Comparison of ENCODE assay signal across 1 cellular context in the genomic region with DNA sequence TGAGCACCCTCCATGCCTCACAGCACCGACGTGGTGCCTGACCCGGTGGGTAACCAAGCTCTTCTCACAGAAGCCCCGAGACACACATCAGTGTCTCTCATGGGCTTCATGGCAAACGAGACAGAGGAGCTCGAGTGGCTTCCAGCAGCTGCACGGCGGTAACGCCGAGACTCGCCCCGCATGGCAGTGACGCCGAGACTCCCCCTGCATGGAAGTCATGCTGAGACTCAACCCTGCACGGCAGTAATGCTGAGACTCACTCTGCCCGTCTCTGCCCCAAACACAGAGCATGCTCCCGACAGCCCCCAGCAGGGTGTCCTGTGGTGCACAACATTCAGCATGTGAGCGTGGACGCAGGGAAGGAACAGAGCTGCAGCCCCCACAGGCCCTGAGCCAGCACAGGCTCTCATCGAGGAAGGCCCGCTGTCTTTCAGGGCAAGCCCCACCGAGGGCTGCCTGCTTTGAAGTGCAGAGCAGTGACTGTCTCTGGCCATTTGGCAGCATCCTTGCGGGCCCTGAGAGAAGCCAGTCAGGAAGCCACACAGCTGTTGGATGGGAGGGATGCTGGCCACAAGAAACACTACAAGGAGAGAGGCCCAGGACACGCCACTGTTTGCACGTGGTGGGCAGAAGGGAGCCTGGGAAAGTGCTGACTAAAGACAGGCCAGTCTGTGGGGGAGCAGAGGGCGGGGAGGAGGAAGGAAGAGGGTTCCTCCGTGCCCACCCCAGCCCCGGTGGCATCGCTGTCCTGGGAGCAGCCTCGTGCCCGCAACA.
TF ChIP-seq lines count a peak whose summit lies in the region.

No MANE protein-coding gene starts in this region.

TF ChIP-seq in GM23338, 12 proteins besides CTCF, POLR2A, EP300 and RAD21 (continued from another document):
- TF ChIP-seq, protein P1, sequence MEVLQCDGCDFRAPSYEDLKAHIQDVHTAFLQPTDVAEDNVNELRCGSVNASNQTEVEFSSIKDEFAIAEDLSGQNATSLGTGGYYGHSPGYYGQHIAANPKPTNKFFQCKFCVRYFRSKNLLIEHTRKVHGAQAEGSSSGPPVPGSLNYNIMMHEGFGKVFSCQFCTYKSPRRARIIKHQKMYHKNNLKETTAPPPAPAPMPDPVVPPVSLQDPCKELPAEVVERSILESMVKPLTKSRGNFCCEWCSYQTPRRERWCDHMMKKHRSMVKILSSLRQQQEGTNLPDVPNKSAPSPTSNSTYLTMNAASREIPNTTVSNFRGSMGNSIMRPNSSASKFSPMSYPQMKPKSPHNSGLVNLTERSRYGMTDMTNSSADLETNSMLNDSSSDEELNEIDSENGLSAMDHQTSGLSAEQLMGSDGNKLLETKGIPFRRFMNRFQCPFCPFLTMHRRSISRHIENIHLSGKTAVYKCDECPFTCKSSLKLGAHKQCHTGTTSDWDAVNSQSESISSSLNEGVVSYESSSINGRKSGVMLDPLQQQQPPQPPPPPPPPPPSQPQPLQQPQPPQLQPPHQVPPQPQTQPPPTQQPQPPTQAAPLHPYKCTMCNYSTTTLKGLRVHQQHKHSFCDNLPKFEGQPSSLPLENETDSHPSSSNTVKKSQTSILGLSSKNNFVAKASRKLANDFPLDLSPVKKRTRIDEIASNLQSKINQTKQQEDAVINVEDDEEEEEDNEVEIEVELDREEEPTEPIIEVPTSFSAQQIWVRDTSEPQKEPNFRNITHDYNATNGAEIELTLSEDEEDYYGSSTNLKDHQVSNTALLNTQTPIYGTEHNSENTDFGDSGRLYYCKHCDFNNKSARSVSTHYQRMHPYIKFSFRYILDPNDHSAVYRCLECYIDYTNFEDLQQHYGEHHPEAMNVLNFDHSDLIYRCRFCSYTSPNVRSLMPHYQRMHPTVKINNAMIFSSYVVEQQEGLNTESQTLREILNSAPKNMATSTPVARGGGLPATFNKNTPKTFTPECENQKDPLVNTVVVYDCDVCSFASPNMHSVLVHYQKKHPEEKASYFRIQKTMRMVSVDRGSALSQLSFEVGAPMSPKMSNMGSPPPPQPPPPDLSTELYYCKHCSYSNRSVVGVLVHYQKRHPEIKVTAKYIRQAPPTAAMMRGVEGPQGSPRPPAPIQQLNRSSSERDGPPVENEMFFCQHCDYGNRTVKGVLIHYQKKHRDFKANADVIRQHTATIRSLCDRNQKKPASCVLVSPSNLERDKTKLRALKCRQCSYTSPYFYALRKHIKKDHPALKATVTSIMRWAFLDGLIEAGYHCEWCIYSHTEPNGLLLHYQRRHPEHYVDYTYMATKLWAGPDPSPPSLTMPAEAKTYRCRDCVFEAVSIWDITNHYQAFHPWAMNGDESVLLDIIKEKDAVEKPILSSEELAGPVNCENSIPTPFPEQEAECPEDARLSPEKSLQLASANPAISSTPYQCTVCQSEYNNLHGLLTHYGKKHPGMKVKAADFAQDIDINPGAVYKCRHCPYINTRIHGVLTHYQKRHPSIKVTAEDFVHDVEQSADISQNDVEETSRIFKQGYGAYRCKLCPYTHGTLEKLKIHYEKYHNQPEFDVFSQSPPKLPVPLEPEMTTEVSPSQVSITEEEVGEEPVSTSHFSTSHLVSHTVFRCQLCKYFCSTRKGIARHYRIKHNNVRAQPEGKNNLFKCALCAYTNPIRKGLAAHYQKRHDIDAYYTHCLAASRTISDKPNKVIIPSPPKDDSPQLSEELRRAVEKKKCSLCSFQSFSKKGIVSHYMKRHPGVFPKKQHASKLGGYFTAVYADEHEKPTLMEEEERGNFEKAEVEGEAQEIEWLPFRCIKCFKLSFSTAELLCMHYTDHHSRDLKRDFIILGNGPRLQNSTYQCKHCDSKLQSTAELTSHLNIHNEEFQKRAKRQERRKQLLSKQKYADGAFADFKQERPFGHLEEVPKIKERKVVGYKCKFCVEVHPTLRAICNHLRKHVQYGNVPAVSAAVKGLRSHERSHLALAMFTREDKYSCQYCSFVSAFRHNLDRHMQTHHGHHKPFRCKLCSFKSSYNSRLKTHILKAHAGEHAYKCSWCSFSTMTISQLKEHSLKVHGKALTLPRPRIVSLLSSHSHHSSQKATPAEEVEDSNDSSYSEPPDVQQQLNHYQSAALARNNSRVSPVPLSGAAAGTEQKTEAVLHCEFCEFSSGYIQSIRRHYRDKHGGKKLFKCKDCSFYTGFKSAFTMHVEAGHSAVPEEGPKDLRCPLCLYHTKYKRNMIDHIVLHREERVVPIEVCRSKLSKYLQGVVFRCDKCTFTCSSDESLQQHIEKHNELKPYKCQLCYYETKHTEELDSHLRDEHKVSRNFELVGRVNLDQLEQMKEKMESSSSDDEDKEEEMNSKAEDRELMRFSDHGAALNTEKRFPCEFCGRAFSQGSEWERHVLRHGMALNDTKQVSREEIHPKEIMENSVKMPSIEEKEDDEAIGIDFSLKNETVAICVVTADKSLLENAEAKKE (CRISPR knock-in tag; IDR thresholded peaks at IDR 0.05), result no peak
TF ChIP-seq in GM23338: peak in this region for 0.
